ENCODE assay signal across 2 cellular contexts in the genomic region with DNA sequence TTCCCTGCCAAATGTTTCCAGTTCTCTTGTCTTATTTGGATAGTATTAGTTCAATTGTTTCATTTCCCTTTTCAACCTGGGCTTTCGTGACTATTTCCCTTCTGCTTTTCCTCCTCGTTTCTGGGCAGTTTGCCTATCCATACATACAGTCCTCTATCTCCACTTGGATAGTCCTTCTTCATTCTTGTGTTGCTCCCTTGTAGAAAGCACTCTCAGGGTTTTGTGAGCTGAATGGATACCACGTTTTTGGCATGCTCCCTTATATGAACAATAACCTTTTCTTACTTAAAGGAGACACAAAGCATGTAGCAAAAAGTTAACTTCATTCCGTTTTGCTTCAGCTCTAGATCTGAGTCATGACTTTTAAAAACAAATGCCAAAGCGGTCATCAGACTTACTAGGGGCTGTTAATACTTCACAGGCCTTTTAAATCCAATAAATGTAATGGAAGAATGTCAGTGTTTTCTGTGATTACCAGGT.
TF ChIP-seq lines count a peak whose summit lies in the region.

No MANE protein-coding gene starts in this region.

TF ChIP-seq in IMR-90, 13 proteins besides CTCF, POLR2A, EP300 and RAD21:
- TF ChIP-seq SMC3 (IDR thresholded peaks at IDR 0.05; ENCODE audit: low read depth, low read length) (no peak), FOS (IDR thresholded peaks at IDR 0.05; ENCODE audit: low read depth, low read length) (no peak), CEBPB (IDR thresholded peaks at IDR 0.05; ENCODE audit: low read depth, low read length) (no peak), USF2 (IDR thresholded peaks at IDR 0.05; ENCODE audit: low read depth, low read length) (no peak), BHLHE40 (IDR thresholded peaks at IDR 0.05; ENCODE audit: low read depth, low read length) (no peak), MAZ (IDR thresholded peaks at IDR 0.05; ENCODE audit: borderline replicate concordance, low read depth, low read length) (no peak)

TF ChIP-seq in HepG2, 621 proteins besides CTCF, POLR2A, EP300 and RAD21:
- no peak for TF ChIP-seq ZMAT3 (CRISPR knock-in tag; conservative IDR thresholded peaks at IDR 0.05)
TF ChIP-seq in HepG2: peak in this region for 0.
